Comparison of ENCODE assay signal across 9 cellular contexts in the genomic region with DNA sequence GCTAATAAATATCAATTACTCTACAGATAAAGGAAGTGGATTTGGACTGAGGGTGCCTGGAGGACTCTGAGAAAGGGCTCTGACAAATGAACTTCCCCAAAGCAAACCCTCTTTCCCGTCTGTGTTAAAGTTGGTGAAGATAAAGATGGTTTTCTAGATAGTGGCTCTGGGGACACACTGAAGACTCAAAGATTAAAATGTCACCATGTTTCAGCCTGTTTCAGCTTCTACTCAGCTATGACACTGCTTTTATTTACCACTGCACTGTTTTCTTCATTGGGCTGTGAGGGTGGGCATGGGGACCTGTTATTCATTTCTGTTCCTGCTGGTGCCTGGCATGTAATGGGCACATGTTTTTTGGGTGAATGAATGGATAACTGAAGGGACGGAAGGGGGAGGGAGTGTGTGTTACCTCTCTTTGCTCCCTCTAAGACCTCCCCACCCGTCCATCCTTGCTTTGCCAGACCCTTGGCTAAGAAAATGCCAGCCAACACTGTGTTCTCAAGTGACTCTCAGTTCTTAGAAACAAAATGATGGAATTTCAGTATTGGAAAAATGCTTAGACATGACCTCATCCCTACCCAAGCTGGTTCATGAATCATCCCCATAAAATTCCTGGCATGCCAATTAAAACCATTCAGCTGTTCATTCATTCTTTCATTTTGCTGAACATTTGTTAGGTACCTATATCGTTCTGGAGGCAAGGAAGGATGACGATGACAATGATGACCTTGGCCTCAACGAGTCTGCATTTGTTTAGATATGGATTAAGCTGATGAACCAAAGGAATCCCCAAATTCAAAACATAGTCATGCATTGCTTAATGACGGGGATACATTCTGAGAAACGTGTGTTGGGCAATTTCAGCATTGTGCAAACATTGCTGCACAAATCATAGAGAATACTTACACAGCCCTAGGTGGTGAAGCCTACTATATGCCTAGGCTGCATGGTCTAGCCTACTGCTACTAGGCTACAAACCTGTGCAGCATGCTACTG. TPM values are rescaled to one million over a fixed set of nuclear protein-coding genes. Genes with fewer than 3 reads are reported as not detected.
DNase-seq lines count a peak whose midpoint lies in the region; ATAC-seq, FAIRE-seq and TF ChIP-seq lines count a peak whose summit lies in the region.
"Had no signal": no experiment of that assay in that cellular context is flagged by ENCODE, and none has a peak within 500 bp of the region (broad histone marks: within the 10 kb centered on the region; RNA-seq: fewer than 3 reads in every experiment).

No MANE protein-coding gene starts in this region.

- ATAC-seq in left lobe of liver (peak; percentile 39), HG02678 (IDR thresholded peaks at IDR 0.05; ENCODE audit: unreplicated experiment) (no peak)

- peak overlapping the region; percentile 89 for H3K27ac ChIP-seq in AG04450 (ENCODE audit: low read depth, low read length)

- POLR2A ChIA-PET in AG04450 (lab: Yijun Ruan, JAX) = interaction anchor here (1.1 to 1.8 kb wide), 2 partner anchors 13 to 775 kb away, joined by 3 to 11 read pairs; a partner anchor contains a TSS

- no peaks in the 10 kb centered on the region for H3K9me3 ChIP-seq in AG04450 (ENCODE audit: control insufficient read depth, insufficient read depth, low read length)

- no peak overlapping the region for H3K4me3 ChIP-seq in AG04450 (ENCODE audit: low read depth, low read length)

- FAIRE-seq in frontal cortex (lab: Jason Lieb, UNC) = no peak

- TF ChIP-seq CTCF in AG04450 (IDR thresholded peaks at IDR 0.05; ENCODE audit: low read depth, low read length) = no peak

- no peaks in the 10 kb centered on the region for H3K27me3 ChIP-seq in AG04450 (ENCODE audit: control insufficient read depth, insufficient read depth, low read length)

- peak; percentile 94 for DNase-seq in AG04450 (ENCODE audit: low read depth, low spot score)
- DNase-seq in HT1080 (ENCODE audit: low read depth) = peak; percentile 85
- peak; percentile 96 for DNase-seq in amniotic epithelial cell (ENCODE audit: low read depth)
- no peak for DNase-seq in left lobe of liver (ENCODE audit: low spot score)
- DNase-seq in frontal cortex (ENCODE audit: low spot score in 2 of 2) = no peak
- no peak for DNase-seq in DMS153 treated with DMSO at 0.1 percent for 48 hours (lab: John Stamatoyannopoulos, UW; ENCODE audit: unreplicated experiment)
- no peak for DNase-seq in activated T-cell treated with anti-CD3 and anti-CD28 coated beads, Interleukin-2, amount 50 U/mL, for 1 hour
- DNase-seq: T-helper 1 cell had no signal

- CTCF ChIA-PET in AG04450 (lab: Charles Lee) = interaction anchor here (1.0 to 5.2 kb wide), 5 partner anchors 11 to 483 kb away, joined by 3 to 25 read pairs (median 4); a partner anchor contains a TSS

RNA-seq across cellular contexts. Expression of a gene that starts 13.4 kb away (rescaled TPM):
- 4.0 and 4.3 TPM in 2 replicates for polyA plus RNA-seq in AG04450 (2011; rRNA removed)
- 5.0 and 6.8 TPM in 2 replicates for polyA minus RNA-seq in AG04450 (2011; rRNA and poly(A)+ RNA removed)
- 0.37 and 1.1 TPM in 2 replicates for total RNA-seq in HT1080 (2014; rRNA removed; shearing (Covaris generic))
- 0.03 and 0.05 TPM in 2 replicates for polyA plus RNA-seq in HT1080 (2015; cell fraction: cytosol; rRNA removed)
- not detected in 2 replicates for polyA plus RNA-seq in HT1080 (2015; cell fraction: nucleus; rRNA removed)
- 0.25 TPM for total RNA-seq in left lobe of liver
- 57.5 TPM for total RNA-seq in frontal cortex

RNA-seq across cellular contexts. Expression of a gene that starts 18.6 kb away (rescaled TPM):
- polyA plus RNA-seq in AG04450 (2011; rRNA removed) = 26.3 and 30.0 TPM in 2 replicates
- 3.5 and 4.2 TPM in 2 replicates for polyA minus RNA-seq in AG04450 (2011; rRNA and poly(A)+ RNA removed)
- 1.5 and 2.2 TPM in 2 replicates for total RNA-seq in HT1080 (2014; rRNA removed; shearing (Covaris generic))
- not detected in 2 replicates for polyA plus RNA-seq in HT1080 (2015; cell fraction: cytosol; rRNA removed)
- not detected in 2 replicates for polyA plus RNA-seq in HT1080 (2015; cell fraction: nucleus; rRNA removed)
- total RNA-seq in left lobe of liver = not detected
- total RNA-seq in frontal cortex = 0.82 TPM

Comparison
In these comparisons a context has a peak if more than half of its experiments do, and no peak if none do; other contexts are left out.
1. DNase-seq: peak in AG04450 (single experiment), HT1080 (single experiment) and amniotic epithelial cell (single experiment); none in left lobe of liver (single experiment), frontal cortex (0 of 2), DMS153 treated with DMSO at 0.1 percent for 48 hours (single experiment) and activated T-cell treated with anti-CD3 and anti-CD28 coated beads, Interleukin-2, amount 50 U/mL, for 1 hour (single experiment).
2. RNA of a gene that starts 13.4 kb away (total RNA-seq): 57.5 TPM in frontal cortex (single experiment); 0.37 to 1.1 TPM in HT1080 and 0.25 TPM in left lobe of liver (single experiment); every median in the first group is over 10 times any median in the second.